Comparison of ENCODE assay signal across 25 cellular contexts in genomic region chr11:12212181-12212820, GRCh38.
DNase-seq lines count a peak whose midpoint lies in the region; ATAC-seq and TF ChIP-seq lines count a peak whose summit lies in the region.
"Had no signal": no experiment of that assay in that cellular context is flagged by ENCODE, and none has a peak within 500 bp of the region (broad histone marks: within the 10 kb centered on the region; RNA-seq: fewer than 3 reads in every experiment).

No MANE protein-coding gene starts in this region.

- intact Hi-C loops in IMR-90 (cut with micrococcal nuclease): no loop called here

- H3K9me1 ChIP-seq in IMR-90 (ENCODE audit: insufficient read depth, low read length): peaks cover 49% of the 10 kb centered on the region

- CTCF ChIA-PET in IMR-90 (lab: Yijun Ruan, JAX): no interaction called here

- peaks cover 29% of the 10 kb centered on the region for H3K4me1 ChIP-seq in IMR-90 (ENCODE audit: control insufficient read depth, insufficient read depth, low read length)

- in situ Hi-C loops in IMR-90 (cut with MboI; ENCODE audit: low sequenced_read_pairs): no loop called here

- no peak for DNase-seq in IMR-90
- DNase-seq in NCI-H774 (lab: John Stamatoyannopoulos, UW): peak; percentile 42
- peak; percentile 54 for DNase-seq in renal cortical epithelial cell (ENCODE audit: low read depth)
- no peak for DNase-seq in GM10266 (ENCODE audit: extremely low spot score)
- DNase-seq: activated CD4-positive, alpha-beta T cell treated with anti-CD3 and anti-CD28 coated beads for 48 hours; CD4-positive, alpha-beta memory T cell; cerebellar nuclear complex; DMS79; erythroblast; foreskin melanocyte; lower lobe of right lung; NCI-H1105 treated with DMSO at 0.1 percent for 48 hours; NCI-H82; psoas muscle; stimulated activated CD4-positive, alpha-beta T cell treated with anti-CD3 and anti-CD28 coated beads, Interleukin-4, amount 100 ng/mL, for 1 hour; stimulated activated naive CD8-positive, alpha-beta T cell treated with anti-CD3 and anti-CD28 coated beads, Interleukin-15, Interleukin-2, amounts not matched to agents 100 U/mL and 50 U/mL, for 24 hours; trophoblast cell had no signal

- H3K4ac ChIP-seq in IMR-90 (ENCODE audit: low read depth, low read length): peak overlapping the region; percentile 10; the same call in 1 of the 2 replicates

- no peak overlapping the region for H2AK9ac ChIP-seq in IMR-90 (replicated peaks; ENCODE audit: low read depth, low read length, poor library complexity)

- no peak for TF ChIP-seq RAD21 in IMR-90 (IDR thresholded peaks at IDR 0.05; ENCODE audit: low read length)

- POLR2A ChIA-PET in IMR-90 (lab: Charles Lee; ENCODE audit: unreplicated experiment): no interaction called here

- no peak overlapping the region; the same call in 2 of the 3 replicates for H2BK15ac ChIP-seq in IMR-90 (ENCODE audit: low read depth, low read length)

- peak overlapping the region; percentile 95 for H2BK5ac ChIP-seq in IMR-90 (ENCODE audit: low read depth, low read length, poor library complexity, severe bottlenecking)

- H4K91ac ChIP-seq in IMR-90 (ENCODE audit: insufficient read depth, low read depth, low read length): peak overlapping the region; percentile 34; the same call in 1 of the 2 replicates

- H4K5ac ChIP-seq in IMR-90 (ENCODE audit: low read depth, low read length): no peak overlapping the region

- H4K8ac ChIP-seq in IMR-90 (ENCODE audit: low read depth in 2 of 2, low read length in 2 of 2): peak overlapping the region in 1 of 2 experiments; percentile 16; a peak in 2 of 4 replicates

- H3K4me3 ChIP-seq in IMR-90 (ENCODE audit: insufficient read depth, low read depth, low read length): no peak overlapping the region
- H3K4me3 ChIP-seq: ascending aorta, hepatocyte, lower lobe of right lung, psoas muscle, SJSA1 had no signal

- H3K27me3 ChIP-seq in IMR-90 (ENCODE audit: control insufficient read depth, insufficient read depth, low read length): no peaks in the 10 kb centered on the region
- H3K27me3 ChIP-seq: ascending aorta, hepatocyte, SJSA1 had no signal

- H4K20me1 ChIP-seq in IMR-90 (ENCODE audit: insufficient read depth, low read length): no peaks in the 10 kb centered on the region

- no peak overlapping the region for H3K56ac ChIP-seq in IMR-90 (ENCODE audit: extremely low read depth, insufficient read depth, low read length)

- no TSS peak for BruUV-seq in IMR-90 (replicated peaks; lab: Mats Ljungman, UMichigan)

- peaks cover 38 to 96% of the 10 kb centered on the region in 2 experiments for H3K79me1 ChIP-seq in IMR-90 (ENCODE audit: low read depth in 1 of 2, low read length in 2 of 2)

- ATAC-seq in IMR-90 (ENCODE audit: low read depth): no peak
- no peak for ATAC-seq in HG02610 (IDR thresholded peaks at IDR 0.05; ENCODE audit: unreplicated experiment)
- ATAC-seq in HG02678 (IDR thresholded peaks at IDR 0.05; ENCODE audit: unreplicated experiment): no peak
- no peak for ATAC-seq in GM21381 (IDR thresholded peaks at IDR 0.05; ENCODE audit: unreplicated experiment)
- ATAC-seq: activated naive CD4-positive, alpha-beta T cell treated with anti-CD3 and anti-CD28 coated beads, Interleukin-2, amount 50 U/mL, for 72 hours; lower lobe of right lung; psoas muscle; stimulated activated naive CD8-positive, alpha-beta T cell treated with anti-CD3 and anti-CD28 coated beads, Interleukin-15, Interleukin-2, amounts not matched to agents 100 U/mL and 50 U/mL, for 24 hours had no signal

- no peak overlapping the region for H3K23ac ChIP-seq in IMR-90 (ENCODE audit: low read depth, low read length)

- H3K9ac ChIP-seq in IMR-90 (ENCODE audit: low read depth, low read length): no peak overlapping the region

- no peak overlapping the region for H2AFZ ChIP-seq in IMR-90 (replicated peaks; ENCODE audit: low read length, poor library complexity)
- H2AFZ ChIP-seq: hepatocyte had no signal

- H2AK5ac ChIP-seq in IMR-90 (ENCODE audit: low read depth, low read length): no peak overlapping the region

- no peak overlapping the region for H3K14ac ChIP-seq in IMR-90 (replicated peaks; ENCODE audit: low read depth, low read length)

- peaks cover 56% of the 10 kb centered on the region for H3K36me3 ChIP-seq in IMR-90 (ENCODE audit: control insufficient read depth, insufficient read depth, low read length)

- TF ChIP-seq CTCF in IMR-90 (conservative IDR thresholded peaks at IDR 0.05; ENCODE audit: low read depth, low read length) (no peak), GM10266 (IDR thresholded peaks at IDR 0.05; ENCODE audit: control insufficient read depth, insufficient read depth, low read depth, missing control alignments) (no peak)

- no peak overlapping the region for H3K18ac ChIP-seq in IMR-90 (ENCODE audit: low read depth, low read length)

- no peak for TF ChIP-seq POLR2A in IMR-90 (IDR thresholded peaks at IDR 0.05; ENCODE audit: low read depth, low read length)

- no peak overlapping the region for H3K4me2 ChIP-seq in IMR-90 (ENCODE audit: low read depth, low read length)
- H3K4me2 ChIP-seq: hepatocyte had no signal

- no CpG with 5 or more reads among the region's 6 CpGs for WGBS in IMR-90 (ENCODE audit: extremely low coverage in 2 of 2, insufficient read length in 1 of 2), 2 experiments

- no peak overlapping the region for H2BK20ac ChIP-seq in IMR-90 (ENCODE audit: low read depth, low read length)

- peak overlapping the region; percentile 29; the same call in 1 of the 2 replicates for H2BK120ac ChIP-seq in IMR-90 (ENCODE audit: low read depth, low read length)

- no peaks in the 10 kb centered on the region for H3K9me3 ChIP-seq in IMR-90 (ENCODE audit: control insufficient read depth, insufficient read depth, low read length)
- H3K9me3 ChIP-seq: ascending aorta, lower lobe of right lung, psoas muscle, SJSA1 had no signal

- dilution Hi-C loops in IMR-90 (cut with HindIII; ENCODE audit: low sequenced_read_pairs, unreplicated experiment): no loop called here

- H3K27ac ChIP-seq in IMR-90 (ENCODE audit: insufficient read depth, low read length): 0 out of 2 replicates have a peak overlapping the region, but pooled peaks have one; percentile 22
- peak overlapping the region; percentile 23 for H3K27ac ChIP-seq in cingulate gyrus (ENCODE audit: low read depth, low read length)
- H3K27ac ChIP-seq: hepatocyte, lower lobe of right lung, psoas muscle, SJSA1 had no signal

TF ChIP-seq in IMR-90, 13 proteins besides CTCF, POLR2A, EP300 and RAD21:
- no peak for TF ChIP-seq CHD1 (IDR thresholded peaks at IDR 0.05; ENCODE audit: low read depth, low read length)
- TF ChIP-seq NFE2L2 (IDR thresholded peaks at IDR 0.05; ENCODE audit: low read depth, low read length): 0 out of 2 replicates have a peak, but pooled peaks have one; percentile 9

Comparison
In these comparisons a context has a peak if more than half of its experiments do, and no peak if none do; other contexts are left out.
1. DNase-seq: peak in NCI-H774 (single experiment) and renal cortical epithelial cell (single experiment); none in IMR-90 (single experiment) and GM10266 (single experiment).